In the genomic region with DNA sequence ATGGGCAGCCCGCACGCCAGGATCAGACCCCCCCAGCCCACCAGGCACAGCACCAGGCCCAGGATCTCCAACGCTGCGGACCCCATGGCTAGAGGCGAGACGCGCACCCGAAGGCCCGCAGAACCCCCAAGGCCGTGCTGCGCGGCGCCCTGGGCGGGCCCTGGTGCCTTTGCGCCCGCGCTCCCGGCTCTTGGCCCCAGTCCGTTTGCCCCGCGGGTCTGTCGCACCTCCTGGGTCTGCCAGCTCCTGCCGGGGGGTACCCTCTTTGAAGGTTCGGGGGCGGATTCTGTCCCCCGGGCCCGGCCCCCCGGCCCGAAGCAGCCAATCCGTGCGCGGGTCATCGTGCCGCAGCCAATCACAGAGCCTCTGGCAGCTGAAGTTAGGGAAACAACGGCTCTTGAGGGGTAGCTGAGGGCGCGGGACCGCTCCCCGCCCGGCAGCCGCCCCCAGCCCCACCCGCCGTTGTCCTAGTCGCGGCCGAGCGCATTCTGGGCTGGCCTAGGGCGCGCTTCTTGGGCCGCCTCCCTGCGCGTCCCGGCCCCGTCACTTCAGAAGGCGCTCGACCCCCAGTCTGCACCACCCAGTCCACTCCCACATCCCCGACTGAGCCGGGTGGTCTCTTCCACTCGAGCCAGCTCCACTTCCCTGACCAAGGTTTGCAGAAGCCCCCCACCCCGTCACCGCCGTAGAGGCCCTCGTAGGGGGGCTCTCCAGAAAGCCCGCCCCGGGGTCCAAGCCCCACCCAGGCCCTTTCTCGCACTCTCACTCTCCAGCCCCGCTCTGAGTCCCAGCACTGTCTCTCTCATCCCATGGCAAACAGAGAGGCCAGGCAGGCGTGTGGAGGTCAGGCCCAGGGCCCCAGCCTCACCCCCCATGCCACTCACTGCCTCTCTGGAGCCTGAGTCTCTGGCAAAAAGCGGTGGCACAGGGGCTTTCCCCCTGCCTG, we compare ENCODE assay signal across 8 cellular contexts. TPM values are rescaled to one million over a fixed set of nuclear protein-coding genes. Genes with fewer than 3 reads are reported as not detected.
DNase-seq lines count a peak whose midpoint lies in the region; ATAC-seq and TF ChIP-seq lines count a peak whose summit lies in the region.

A gene with protein sequence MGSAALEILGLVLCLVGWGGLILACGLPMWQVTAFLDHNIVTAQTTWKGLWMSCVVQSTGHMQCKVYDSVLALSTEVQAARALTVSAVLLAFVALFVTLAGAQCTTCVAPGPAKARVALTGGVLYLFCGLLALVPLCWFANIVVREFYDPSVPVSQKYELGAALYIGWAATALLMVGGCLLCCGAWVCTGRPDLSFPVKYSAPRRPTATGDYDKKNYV (minus strand): TSS at position 241 of the 946 bp plus-strand sequence. CDS start 155 bp downstream, at position 86.

- peaks cover 51% of the 10 kb centered on the region for H3K27me3 ChIP-seq in transverse colon
- H3K27me3 ChIP-seq in Caco-2 (replicated peaks; ENCODE audit: control insufficient read depth, insufficient read depth, low read length) = no peaks in the 10 kb centered on the region

- BruUV-seq in Caco-2 (replicated peaks; lab: Mats Ljungman, UMichigan) = no TSS peak

- TF ChIP-seq POLR2A in transverse colon (IDR thresholded peaks at IDR 0.05) = peak; percentile 36

- CTCF ChIA-PET in Caco-2 (lab: Charles Lee) = no interaction called here

- H3K4me3 ChIP-seq in coronary artery = peak within 1 kb of the TSS; percentile 61
- H3K4me3 ChIP-seq in transverse colon = peak within 1 kb of the TSS in 3 of 4 donors; percentile 6 to 44 (median 25)
- no peak within 1 kb of the TSS for H3K4me3 ChIP-seq in Caco-2 (ENCODE audit: low read depth, low read length)

- H3K9me3 Mint-ChIP-seq in Caco-2 (ENCODE audit: unreplicated experiment) = no peaks in the 10 kb centered on the region

- POLR2A ChIA-PET in Caco-2 (lab: Charles Lee) = no interaction called here

- intact Hi-C loops in transverse colon (cut with DNase I; ENCODE audit: low total_unique reads) (no loop called here), Caco-2 (cut with micrococcal nuclease; ENCODE audit: unreplicated experiment) (no loop called here)

- no peak for TF ChIP-seq EP300 in transverse colon (IDR thresholded peaks at IDR 0.05; ENCODE audit: low read depth)

- H3K4me1 Mint-ChIP-seq in Caco-2 (ENCODE audit: low read depth, unreplicated experiment) = no peaks in the 10 kb centered on the region

- DNase-seq in D341Med (ENCODE audit: low spot score) (peak; percentile 78), NCI-H2107 treated with DMSO at 0.1 percent for 48 hours (lab: John Stamatoyannopoulos, UW; ENCODE audit: unreplicated experiment) (peak; percentile 42), coronary artery (ENCODE audit: low spot score) (no peak), lung microvascular endothelial cell (ENCODE audit: low read depth in 2 of 2) (peak; percentile 88 to 93), transverse colon (no peak), Caco-2 (no peak), GDM1 (lab: John Stamatoyannopoulos, UW) (no peak)

- no peaks in the 10 kb centered on the region for H3K27me3 Mint-ChIP-seq in Caco-2 (ENCODE audit: insufficient read depth, unreplicated experiment)

- H3K4me1 ChIP-seq in transverse colon (peaks cover 0 to 19% (median 18%) of the 10 kb centered on the region in 4 donors), Caco-2 (no peaks in the 10 kb centered on the region)

- H3K36me3 ChIP-seq in transverse colon (no peaks in the 10 kb centered on the region), Caco-2 (ENCODE audit: control insufficient read depth, insufficient read depth, low read length) (no peaks in the 10 kb centered on the region)

- in situ Hi-C loops in transverse colon (cut with MboI; ENCODE audit: low pct_ligation_motif_present in 1 of 4, low pct_unique_long_range_greater_than_20kb in 1 of 4, low sequenced_read_pairs in 3 of 4) = no loop called here

- no peak for ATAC-seq in GM21786 (IDR thresholded peaks at IDR 0.05; ENCODE audit: unreplicated experiment)

- H3K9me3 ChIP-seq in transverse colon (no peaks in the 10 kb centered on the region), Caco-2 (no peaks in the 10 kb centered on the region)

- WGBS in transverse colon (ENCODE audit: low coverage in 1 of 2), 2 donors = 13% methylated on average over 56 of the region's 69 CpGs; no CpG with 5 or more reads in 1 of the 2 donors

- peaks cover 8% of the 10 kb centered on the region for H3K36me3 Mint-ChIP-seq in Caco-2 (ENCODE audit: insufficient read depth, unreplicated experiment)

- no peak within 1 kb of the TSS for H3K4me3 Mint-ChIP-seq in Caco-2 (ENCODE audit: unreplicated experiment)

- H3K27ac Mint-ChIP-seq in Caco-2 (ENCODE audit: unreplicated experiment) = no peak within 1 kb of the TSS

- TF ChIP-seq CTCF in coronary artery (IDR thresholded peaks at IDR 0.05) = no peak
- TF ChIP-seq CTCF in transverse colon (IDR thresholded peaks at IDR 0.05) = no peak
- no peak for TF ChIP-seq CTCF in Caco-2 (IDR thresholded peaks at IDR 0.05; ENCODE audit: insufficient read depth in 1 of 2, low read depth in 1 of 2, low read length in 1 of 2, severe bottlenecking in 1 of 2, unreplicated experiment in 1 of 2)

- H3K27ac ChIP-seq in coronary artery (peak within 1 kb of the TSS in 1 of 2 donors; percentile 53), transverse colon (peak within 1 kb of the TSS; percentile 29 to 52 (median 48))

RNA-seq across cellular contexts. Expression of the gene that starts here (rescaled TPM):
- total RNA-seq in lung microvascular endothelial cell (533 and 904 TPM in 2 replicates), transverse colon (100 to 1,000 TPM in 1 of 4 donors, 10 to 100 TPM in 3; 29.5 to 126 (median 63.9) TPM), Caco-2 (2022) (not detected in 2 replicates)

Comparison
In these comparisons a context has a peak if more than half of its experiments do, and no peak if none do; other contexts are left out.
1. RNA of the gene that starts here (total RNA-seq): 533 to 904 TPM in lung microvascular endothelial cell and 29.5 to 126 TPM in transverse colon; not detected in Caco-2; every median in the first group is over 10 times any median in the second.
2. DNase-seq: peak in D341Med (single experiment), NCI-H2107 treated with DMSO at 0.1 percent for 48 hours (single experiment) and lung microvascular endothelial cell (2 of 2); none in coronary artery (single experiment), transverse colon (single experiment), Caco-2 (0 of 2) and GDM1 (single experiment).